Comparison of ENCODE assay signal across 21 cellular contexts in genomic region chr7:18577096-18577771, GRCh38.
DNase-seq lines count a peak whose midpoint lies in the region; ATAC-seq and TF ChIP-seq lines count a peak whose summit lies in the region.
"Had no signal": no experiment of that assay in that cellular context is flagged by ENCODE, and none has a peak within 500 bp of the region (broad histone marks: within the 10 kb centered on the region; RNA-seq: fewer than 3 reads in every experiment).

No MANE protein-coding gene starts in this region.

- H3K4me1 ChIP-seq in Loucy (ENCODE audit: insufficient read depth, low read length, poor library complexity, severe bottlenecking), result peaks cover 15% of the 10 kb centered on the region
- H3K4me1 ChIP-seq: lower lobe of right lung, vagina had no signal

- H2AFZ ChIP-seq in Loucy (ENCODE audit: low read length), result peak overlapping the region; percentile 39; the same call in 1 of the 2 replicates

- no peaks in the 10 kb centered on the region for H3K27me3 ChIP-seq in Loucy (ENCODE audit: insufficient read depth, low read length, poor library complexity, severe bottlenecking)
- H3K27me3 ChIP-seq: vagina had no signal

- no peaks in the 10 kb centered on the region for H3K9me2 ChIP-seq in Loucy (replicated peaks; ENCODE audit: low read depth, low read length)

- peak overlapping the region; percentile 65 for H3K4me2 ChIP-seq in Loucy (ENCODE audit: low read depth, low read length, poor library complexity, severe bottlenecking)

- no peak overlapping the region for H3K27ac ChIP-seq in RWPE1
- H3K27ac ChIP-seq: lower lobe of right lung, vagina had no signal

- H3K27me3 Mint-ChIP-seq in mesothelial cell of epicardium (ENCODE audit: low read depth), result no peaks in the 10 kb centered on the region
- H3K27me3 Mint-ChIP-seq: central memory CD8-positive, alpha-beta T cell; naive thymus-derived CD4-positive, alpha-beta T cell had no signal

- peak overlapping the region; percentile 34 for H3K4me3 ChIP-seq in Loucy (ENCODE audit: low read length, poor library complexity, severe bottlenecking)
- H3K4me3 ChIP-seq: HAP-1, lower lobe of right lung, vagina had no signal

- peaks cover 8% of the 10 kb centered on the region; the same call in 1 of the 2 replicates for H3K36me3 ChIP-seq in Loucy (ENCODE audit: insufficient read depth, low read length)
- H3K36me3 ChIP-seq: lower lobe of right lung, vagina had no signal

- H3K9me3 ChIP-seq in Loucy (ENCODE audit: insufficient read depth, low read depth, low read length), result no peaks in the 10 kb centered on the region
- H3K9me3 ChIP-seq: HAP-1, lower lobe of right lung, vagina had no signal

- H3K27ac Mint-ChIP-seq in mesothelial cell of epicardium, result peak overlapping the region; percentile 53
- H3K27ac Mint-ChIP-seq: CD8-positive, alpha-beta T cell; naive thymus-derived CD4-positive, alpha-beta T cell had no signal

- H3K79me2 ChIP-seq in Loucy (ENCODE audit: insufficient read depth, low read length), result 0 out of 2 replicates have a peak, but pooled peaks cover 10% of the 10 kb centered on the region

- ATAC-seq in GM18498 (IDR thresholded peaks at IDR 0.05; ENCODE audit: unreplicated experiment) (peak; percentile 56), GM21390 (IDR thresholded peaks at IDR 0.05; ENCODE audit: unreplicated experiment) (peak; percentile 55)
- ATAC-seq: CD8-positive, alpha-beta T cell; lower lobe of right lung; naive thymus-derived CD4-positive, alpha-beta T cell had no signal

- POLR2A ChIA-PET in HEK293T (lab: Yijun Ruan, JAX), result no interaction called here
- POLR2A ChIA-PET in RWPE1 (lab: Yijun Ruan, JAX; ENCODE audit: low non-redundant PET), result no interaction called here

- TF ChIP-seq CTCF in Loucy (conservative IDR thresholded peaks at IDR 0.05; ENCODE audit: low read length) (no peak), mesothelial cell of epicardium (IDR thresholded peaks at IDR 0.05; ENCODE audit: unreplicated experiment) (no peak), RWPE1 (conservative IDR thresholded peaks at IDR 0.05; ENCODE audit: low read depth) (no peak)

- no peaks in the 10 kb centered on the region for H3K9me3 Mint-ChIP-seq in mesothelial cell of epicardium
- H3K9me3 Mint-ChIP-seq: CD8-positive, alpha-beta T cell; central memory CD8-positive, alpha-beta T cell had no signal

- no peaks in the 10 kb centered on the region for H4K20me1 ChIP-seq in Loucy (ENCODE audit: insufficient read depth, low read length, poor library complexity, severe bottlenecking)

- H3F3A ChIP-seq in Loucy (ENCODE audit: low read depth), result no peaks in the 10 kb centered on the region

- DNase-seq in mesothelial cell of epicardium (ENCODE audit: low spot score in 2 of 2, unreplicated experiment in 2 of 2), result no peak
- DNase-seq in SHP77 (lab: John Stamatoyannopoulos, UW), result no peak
- DNase-seq in HEK293T (ENCODE audit: extremely low spot score), result no peak
- no peak for DNase-seq in NCI-H2107 treated with DMSO at 0.1 percent for 48 hours (lab: John Stamatoyannopoulos, UW; ENCODE audit: unreplicated experiment)
- no peak for DNase-seq in RWPE1 (ENCODE audit: low spot score)
- DNase-seq: activated CD4-positive, alpha-beta T cell treated with anti-CD3 and anti-CD28 coated beads, Interleukin-2, amount 50 U/mL, for 1 hour; amygdala; CD8-positive, alpha-beta T cell; effector memory CD4-positive, alpha-beta T cell; lower lobe of right lung; naive thymus-derived CD4-positive, alpha-beta T cell; NCI-H1417; NCI-H82; stimulated activated CD4-positive, alpha-beta T cell treated with anti-CD3 and anti-CD28 coated beads, Interleukin-2, amount 100 ng/mL, for 24 hours; SW 1271 had no signal

- H3K9ac ChIP-seq in Loucy (ENCODE audit: low read depth, low read length, poor library complexity, severe bottlenecking), result peak overlapping the region; percentile 32

- no peaks in the 10 kb centered on the region for H3K36me3 Mint-ChIP-seq in mesothelial cell of epicardium
- H3K36me3 Mint-ChIP-seq: CD8-positive, alpha-beta T cell; naive thymus-derived CD4-positive, alpha-beta T cell had no signal

- peaks cover 40% of the 10 kb centered on the region for H3K4me1 Mint-ChIP-seq in mesothelial cell of epicardium

- H3K4me3 Mint-ChIP-seq in mesothelial cell of epicardium, result no peak overlapping the region
- H3K4me3 Mint-ChIP-seq: CD8-positive, alpha-beta T cell; central memory CD8-positive, alpha-beta T cell; naive thymus-derived CD4-positive, alpha-beta T cell had no signal

- CTCF ChIA-PET in HEK293T (lab: Yijun Ruan, JAX), result interaction anchor here (0.8 kb wide), 1 partner anchor 145 kb away, joined by 3 read pairs; no protein-coding TSS in a partner anchor
- CTCF ChIA-PET in RWPE1 (lab: Yijun Ruan, JAX), result interaction anchor here (0.8 to 0.9 kb wide), 2 partner anchors 220 to 227 kb away, joined by 4 to 5 read pairs; no protein-coding TSS in a partner anchor

TF ChIP-seq in HEK293T, 16 proteins besides CTCF, POLR2A, EP300 and RAD21:
- TF ChIP-seq ELF4 (IDR thresholded peaks at IDR 0.05) (no peak), FOXK2 (IDR thresholded peaks at IDR 0.05) (no peak), TARDBP (IDR thresholded peaks at IDR 0.05) (no peak), PKNOX1 (IDR thresholded peaks at IDR 0.05) (no peak), CTBP1 (IDR thresholded peaks at IDR 0.05; ENCODE audit: borderline replicate concordance) (no peak), ZNF384 (IDR thresholded peaks at IDR 0.05) (no peak), ARNT (IDR thresholded peaks at IDR 0.05) (no peak), SUZ12 (IDR thresholded peaks at IDR 0.05) (no peak), FOXA1 (IDR thresholded peaks at IDR 0.05) (no peak), HDGF (IDR thresholded peaks at IDR 0.05; ENCODE audit: borderline replicate concordance) (no peak), FOXM1 (IDR thresholded peaks at IDR 0.05; ENCODE audit: borderline replicate concordance) (no peak), SP1 (IDR thresholded peaks at IDR 0.05) (no peak), NFRKB (IDR thresholded peaks at IDR 0.05) (no peak), L3MBTL2 (conservative IDR thresholded peaks at IDR 0.05) (no peak), LEF1 (IDR thresholded peaks at IDR 0.05; ENCODE audit: borderline replicate concordance) (no peak), BHLHE40 (IDR thresholded peaks at IDR 0.05; ENCODE audit: borderline replicate concordance) (no peak)
